ENCODE assay signal across 8 cellular contexts in genomic region chr1:235866913-235867850, GRCh38. TPM values are rescaled to one million over a fixed set of nuclear protein-coding genes. Genes with fewer than 3 reads are reported as not detected.
DNase-seq lines count a peak whose midpoint lies in the region; ATAC-seq, FAIRE-seq and TF ChIP-seq lines count a peak whose summit lies in the region.

No MANE protein-coding gene starts in this region.

- ATAC-seq in GM21515 (IDR thresholded peaks at IDR 0.05; ENCODE audit: unreplicated experiment) = peak; percentile 81

- H3K4me3 ChIP-seq in OCI-LY1 (ENCODE audit: low read depth, low read length, poor library complexity, severe bottlenecking) (peak overlapping the region; percentile 92), mononuclear cell (ENCODE audit: low read length) (peak overlapping the region; percentile 90)

- no peak for FAIRE-seq in D721Med (lab: Jason Lieb, UNC)

- no peaks in the 10 kb centered on the region for H3F3A ChIP-seq in OCI-LY1 (ENCODE audit: insufficient read depth, low read length)

- H3K9me3 ChIP-seq in OCI-LY1 (ENCODE audit: low read length) = no peaks in the 10 kb centered on the region
- H3K9me3 ChIP-seq in mononuclear cell (ENCODE audit: low read depth, low read length) = no peaks in the 10 kb centered on the region

- no peaks in the 10 kb centered on the region for H3K79me2 ChIP-seq in OCI-LY1 (ENCODE audit: insufficient read depth, low read length)

- no peaks in the 10 kb centered on the region for H4K20me1 ChIP-seq in OCI-LY1 (ENCODE audit: insufficient read depth, low read length)

- no peaks in the 10 kb centered on the region for H3K9me2 ChIP-seq in OCI-LY1 (ENCODE audit: low read depth, low read length)

- peak overlapping the region; percentile 93 for H3K4me2 ChIP-seq in OCI-LY1 (ENCODE audit: low read length)

- H3K27ac ChIP-seq in OCI-LY1 (ENCODE audit: low read depth, low read length, poor library complexity, severe bottlenecking) = peak overlapping the region; percentile 28

- H3K27me3 ChIP-seq in OCI-LY1 (ENCODE audit: insufficient read depth, low read length) (no peaks in the 10 kb centered on the region), mononuclear cell (ENCODE audit: insufficient read depth, low read length) (no peaks in the 10 kb centered on the region)

- TF ChIP-seq CTCF in D721Med (IDR thresholded peaks at IDR 0.05; ENCODE audit: insufficient read depth, missing control alignments) (no peak), OCI-LY1 (IDR thresholded peaks at IDR 0.05; ENCODE audit: low read length) (no peak)

- DNase-seq in D721Med (ENCODE audit: insufficient read length, low spot score) (peak; percentile 70), HuH-7 (ENCODE audit: low spot score) (peak; percentile 91), activated T-cell treated with anti-CD3 and anti-CD28 coated beads for 1 hour (ENCODE audit: low read depth) (peak; percentile 97), epidermal melanocyte (ENCODE audit: insufficient read length, low spot score) (peak; percentile 58)
- DNase-seq in stimulated activated CD8-positive, alpha-beta memory T cell treated with anti-CD3 and anti-CD28 coated beads, Interleukin-2, amount 100 ng/mL, for 48 hours (ENCODE audit: low read depth in 2 of 2) = peak; percentile 98

- H2AFZ ChIP-seq in OCI-LY1 (ENCODE audit: low read length) = peak overlapping the region; percentile 89

- H3K4me1 ChIP-seq in OCI-LY1 (ENCODE audit: insufficient read depth, low read length, severe bottlenecking) (peaks cover 22% of the 10 kb centered on the region), mononuclear cell (ENCODE audit: insufficient read depth, low read length) (peaks cover 45% of the 10 kb centered on the region)

- H3K36me3 ChIP-seq in OCI-LY1 (ENCODE audit: insufficient read depth, low read length) = no peaks in the 10 kb centered on the region

- peak overlapping the region; percentile 81 for H3K9ac ChIP-seq in OCI-LY1 (ENCODE audit: low read length)

RNA-seq across cellular contexts. Expression of gene LYST, which starts 0.5 kb away (rescaled TPM):
- total RNA-seq in mononuclear cell = 59.6 TPM

Comparison
In these comparisons a context has a peak if more than half of its experiments do, and no peak if none do; other contexts are left out.
1. Peak in every context shown above with its lines: DNase-seq, ATAC-seq, H3K4me3 ChIP-seq and H3K27ac ChIP-seq.